11 cellular contexts compared by ENCODE assay signal in the genomic region with DNA sequence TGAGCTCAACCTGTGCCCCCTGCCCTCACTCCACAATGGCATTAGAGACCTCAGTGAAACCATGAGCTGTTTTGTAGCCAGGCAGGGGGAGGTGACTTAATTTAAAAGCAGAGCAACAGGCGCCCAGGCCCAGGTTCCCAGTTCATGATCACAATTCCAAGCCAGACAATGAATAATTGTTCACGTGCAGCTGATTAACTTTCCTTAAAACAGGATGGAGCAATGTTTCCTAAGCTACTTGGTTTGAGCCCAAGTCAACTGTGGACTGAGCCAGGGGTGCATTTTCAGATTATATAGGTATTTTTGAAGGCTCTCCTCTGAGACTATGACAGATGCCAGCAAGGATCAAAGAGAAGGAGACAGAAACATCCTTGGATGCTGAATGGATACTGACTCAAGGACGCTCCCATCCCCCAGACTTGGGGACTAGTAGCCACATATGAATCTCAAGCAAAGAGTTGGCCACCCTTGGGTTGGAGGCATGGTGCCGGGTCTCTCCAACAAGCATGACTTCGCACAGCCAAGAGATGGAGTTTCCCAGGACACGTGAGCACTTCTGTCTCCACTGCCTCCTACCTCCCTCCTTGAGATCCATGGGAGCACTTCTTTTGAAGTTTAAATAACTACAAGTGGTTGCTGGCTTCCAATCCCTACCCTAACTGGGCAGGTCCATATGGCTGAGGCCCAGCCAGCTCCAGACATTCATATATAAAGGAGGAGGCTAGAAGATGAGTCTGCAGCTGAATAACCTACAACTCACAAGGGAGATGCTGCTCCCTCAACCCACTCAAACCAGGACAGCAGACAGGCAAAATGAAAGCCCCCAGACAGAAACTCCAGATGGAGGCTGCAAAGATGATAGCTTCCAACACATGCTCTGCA. TPM values are rescaled to one million over a fixed set of nuclear protein-coding genes. Genes with fewer than 3 reads are reported as not detected.
A peak's percentile ranks its signal among the peaks of the same experiment; 100 is the strongest.
DNase-seq lines count a peak whose midpoint lies in the region; ATAC-seq and TF ChIP-seq lines count a peak whose summit lies in the region.
"Had no signal": no experiment of that assay in that cellular context is flagged by ENCODE, and none has a peak within 500 bp of the region (broad histone marks: within the 10 kb centered on the region; RNA-seq: fewer than 3 reads in every experiment).

No MANE protein-coding gene starts in this region.

- no peak overlapping the region for H2BK5ac ChIP-seq in trophoblast cell (ENCODE audit: low read depth, low read length, poor library complexity)

- no peak overlapping the region for H2BK120ac ChIP-seq in trophoblast cell (ENCODE audit: insufficient read depth, low read length, poor library complexity)

- ATAC-seq in foreskin keratinocyte (no peak), GM19463 (IDR thresholded peaks at IDR 0.05; ENCODE audit: unreplicated experiment) (no peak), GM18858 (IDR thresholded peaks at IDR 0.05; ENCODE audit: unreplicated experiment) (no peak), HG02973 (IDR thresholded peaks at IDR 0.05; ENCODE audit: unreplicated experiment) (no peak)

- H3K27me3 ChIP-seq in AG04450 (ENCODE audit: control insufficient read depth, insufficient read depth, low read length) (no peaks in the 10 kb centered on the region), endodermal cell (ENCODE audit: control insufficient read depth, insufficient read depth, low read length, poor library complexity, severe bottlenecking) (no peaks in the 10 kb centered on the region), trophoblast cell (ENCODE audit: insufficient read depth, low read length) (no peaks in the 10 kb centered on the region), foreskin keratinocyte (no peaks in the 10 kb centered on the region)
- H3K27me3 ChIP-seq: pancreas had no signal

- no peaks in the 10 kb centered on the region for H3K27me3 Mint-ChIP-seq in endodermal cell (ENCODE audit: insufficient read depth)

- H3K4me2 ChIP-seq in trophoblast cell (ENCODE audit: low read length) = no peak overlapping the region

- no peak for TF ChIP-seq CTCF in AG04450 (IDR thresholded peaks at IDR 0.05; ENCODE audit: low read depth, low read length)
- no peak for TF ChIP-seq CTCF in HEK293 (tag by site-specific recombination; IDR thresholded peaks at IDR 0.05)
- peak; percentile 4 for TF ChIP-seq CTCF in endodermal cell (conservative IDR thresholded peaks at IDR 0.05)
- no peak for TF ChIP-seq CTCF in foreskin keratinocyte (conservative IDR thresholded peaks at IDR 0.05)

- H3K9ac ChIP-seq in endodermal cell (ENCODE audit: extremely low read depth, low read length, poor library complexity, severe bottlenecking) (no peak overlapping the region), trophoblast cell (ENCODE audit: low read length) (no peak overlapping the region)

- H3K27ac ChIP-seq in AG04450 (ENCODE audit: low read depth, low read length) (peak overlapping the region; percentile 11), HEK293 (ENCODE audit: extremely low read depth, low read depth, low read length) (peak overlapping the region; percentile 31; the same call in 1 of the 2 replicates), endodermal cell (ENCODE audit: low read depth, low read length) (no peak overlapping the region), trophoblast cell (ENCODE audit: low read depth, low read length) (peak overlapping the region; percentile 3), foreskin keratinocyte (no peak overlapping the region)

- peak overlapping the region; percentile 42 for H3K4ac ChIP-seq in trophoblast cell (ENCODE audit: low read depth, low read length)

- H2AFZ ChIP-seq in trophoblast cell (ENCODE audit: insufficient read depth, low read length, poor library complexity) = no peak overlapping the region

- no peak overlapping the region for H4K12ac ChIP-seq in trophoblast cell (ENCODE audit: low read depth, low read length)

- H3K4me1 ChIP-seq in HEK293 (ENCODE audit: control insufficient read depth, insufficient read depth, low read length) = peaks cover 71% of the 10 kb centered on the region
- H3K4me1 ChIP-seq in endodermal cell (ENCODE audit: control insufficient read depth, insufficient read depth, low read length) = peaks cover 53% of the 10 kb centered on the region
- H3K4me1 ChIP-seq in trophoblast cell (ENCODE audit: control insufficient read depth in 1 of 2, insufficient read depth in 2 of 2, low read length in 2 of 2) = peaks cover 70 to 71% of the 10 kb centered on the region in 2 experiments
- peaks cover 40% of the 10 kb centered on the region for H3K4me1 ChIP-seq in foreskin keratinocyte

- H3K4me1 Mint-ChIP-seq in endodermal cell = peaks cover 81% of the 10 kb centered on the region

- H3K36me3 ChIP-seq in HEK293 (ENCODE audit: control insufficient read depth in 2 of 2, insufficient read depth in 1 of 2, low read length in 2 of 2) = peaks cover 0 to 61% of the 10 kb centered on the region in 2 experiments; a peak in 2 of 3 replicates
- peaks cover 86% of the 10 kb centered on the region for H3K36me3 ChIP-seq in endodermal cell (ENCODE audit: control insufficient read depth, insufficient read depth, low read length)
- H3K36me3 ChIP-seq in trophoblast cell (ENCODE audit: control insufficient read depth in 1 of 2, insufficient read depth in 2 of 2, low read length in 2 of 2) = peaks cover 63 to 74% of the 10 kb centered on the region in 2 experiments
- H3K36me3 ChIP-seq: pancreas had no signal

- H3K18ac ChIP-seq in trophoblast cell (ENCODE audit: low read length) = no peak overlapping the region

- no peak overlapping the region for H2BK12ac ChIP-seq in trophoblast cell (ENCODE audit: low read length)

- H3K79me2 ChIP-seq in trophoblast cell (ENCODE audit: control insufficient read depth, insufficient read depth, low read length, poor library complexity) = peaks cover 61% of the 10 kb centered on the region

- peaks cover 74% of the 10 kb centered on the region for H3K36me3 Mint-ChIP-seq in endodermal cell (ENCODE audit: low read depth)

- H3K4me3 Mint-ChIP-seq in endodermal cell = no peak overlapping the region

- no peak overlapping the region for H3K23ac ChIP-seq in trophoblast cell (ENCODE audit: low read length)

- no peaks in the 10 kb centered on the region for H3K9me3 Mint-ChIP-seq in endodermal cell

- H3K4me3 ChIP-seq in AG04450 (ENCODE audit: low read depth, low read length) = no peak overlapping the region
- no peak overlapping the region for H3K4me3 ChIP-seq in HEK293 (ENCODE audit: low read depth, low read length)
- no peak overlapping the region for H3K4me3 ChIP-seq in endodermal cell (ENCODE audit: low read length)
- H3K4me3 ChIP-seq in trophoblast cell (ENCODE audit: low read depth, low read length) = no peak overlapping the region
- H3K4me3 ChIP-seq: pancreas had no signal

- POLR2A ChIA-PET in AG04450 (lab: Yijun Ruan, JAX) = interaction anchor here (0.6 to 1.0 kb wide), 3 partner anchors 7 to 91 kb away, joined by 3 to 6 read pairs (median 6); no protein-coding TSS in a partner anchor
- POLR2A ChIA-PET in HEK293 (lab: Yijun Ruan, JAX) = interaction anchor here (0.5 to 2.2 kb wide), 4 partner anchors 10 to 59 kb away, joined by 3 to 12 read pairs (median 4); no protein-coding TSS in a partner anchor

- DNase-seq in AG04450 (ENCODE audit: low read depth, low spot score) (no peak), endodermal cell (no peak), trophoblast cell (no peak), foreskin keratinocyte (no peak)
- DNase-seq: activated CD4-positive, alpha-beta T cell treated with anti-CD3 and anti-CD28 coated beads, Interleukin-2, amount 50 U/mL, for 1 hour; DMS 273 treated with DMSO at 0.1 percent for 48 hours had no signal

- peak overlapping the region; percentile 75 for H3K27ac Mint-ChIP-seq in endodermal cell

- H4K8ac ChIP-seq in trophoblast cell (ENCODE audit: low read depth, low read length) = no peak overlapping the region

- H3K79me1 ChIP-seq in trophoblast cell (ENCODE audit: low read length) = peaks cover 34% of the 10 kb centered on the region

- CTCF ChIA-PET in AG04450 (lab: Charles Lee) = interaction anchor here (0.5 to 0.9 kb wide), 3 partner anchors 13 to 197 kb away, joined by 3 to 4 read pairs (median 3); no protein-coding TSS in a partner anchor
- CTCF ChIA-PET in HEK293 (lab: Yijun Ruan, JAX) = interaction anchor here (0.6 to 1.1 kb wide), 6 partner anchors 10 to 593 kb away, joined by 3 to 6 read pairs (median 3); no protein-coding TSS in a partner anchor

- WGBS in endodermal cell (ENCODE audit: insufficient coverage in 1 of 2, insufficient read length in 1 of 2), 2 experiments = 89 to 92% methylated on average over 6 of the region's 6 CpGs
- no CpG with 5 or more reads among the region's 6 CpGs for WGBS in trophoblast cell (ENCODE audit: extremely low coverage, insufficient coverage, insufficient read length)

- no peak overlapping the region for H4K91ac ChIP-seq in trophoblast cell (ENCODE audit: low read depth, low read length)

- H2AK5ac ChIP-seq in trophoblast cell (ENCODE audit: low read length) = no peak overlapping the region

- H3K9me3 ChIP-seq in AG04450 (ENCODE audit: control insufficient read depth, insufficient read depth, low read length) = no peaks in the 10 kb centered on the region
- no peaks in the 10 kb centered on the region for H3K9me3 ChIP-seq in HEK293 (ENCODE audit: control insufficient read depth, insufficient read depth, low read depth, low read length)
- H3K9me3 ChIP-seq in endodermal cell (ENCODE audit: control insufficient read depth, low read length) = no peaks in the 10 kb centered on the region
- H3K9me3 ChIP-seq in trophoblast cell (ENCODE audit: insufficient read depth, low read depth, low read length) = no peaks in the 10 kb centered on the region
- H3K9me3 ChIP-seq: pancreas had no signal

- H3K14ac ChIP-seq in trophoblast cell (ENCODE audit: low read length) = no peak overlapping the region

TF ChIP-seq in HEK293, 187 proteins besides CTCF, POLR2A, EP300 and RAD21:
- no peak for TF ChIP-seq ZFHX2 (tag by site-specific recombination; conservative IDR thresholded peaks at IDR 0.05)
- peak; percentile 89 for TF ChIP-seq SCRT2 (tag by site-specific recombination; IDR thresholded peaks at IDR 0.05)
- TF ChIP-seq MEIS1 (CRISPR knock-in tag; IDR thresholded peaks at IDR 0.05; ENCODE audit: borderline replicate concordance) = no peak
- TF ChIP-seq ZNF146 (tag by site-specific recombination; IDR thresholded peaks at IDR 0.05) = no peak
TF ChIP-seq in HEK293: peak in this region for 1.

RNA-seq across cellular contexts. Expression of a gene that starts 12.7 kb away (rescaled TPM):
- polyA plus RNA-seq in AG04450 (2011; rRNA removed) (7.4 and 8.0 TPM in 2 replicates), foreskin keratinocyte (4.3 and 5.2 TPM in 2 replicates)
- polyA minus RNA-seq in AG04450 (2011; rRNA and poly(A)+ RNA removed) = 19.6 and 24.1 TPM in 2 replicates
- total RNA-seq in endodermal cell (10 to 100 TPM; 52.4 to 67.4 TPM), foreskin keratinocyte (7.2 and 10.5 TPM in 2 replicates)
- polyA plus RNA-seq in endodermal cell (2013, experiment 1 of 2) = 16.5 TPM
- polyA plus RNA-seq in endodermal cell (2013, experiment 2 of 2) = 16.2 TPM
- 108 and 116 TPM in 2 replicates for polyA plus RNA-seq in trophoblast cell (2013)

Comparison
In these comparisons a context has a peak if more than half of its experiments do, and no peak if none do; other contexts are left out.
1. H3K27ac ChIP-seq: peak in AG04450 (single experiment), HEK293 (single experiment) and trophoblast cell (single experiment); none in endodermal cell (single experiment) and foreskin keratinocyte (single experiment).